ENCODE assay signal across 1 cellular context in the genomic region with DNA sequence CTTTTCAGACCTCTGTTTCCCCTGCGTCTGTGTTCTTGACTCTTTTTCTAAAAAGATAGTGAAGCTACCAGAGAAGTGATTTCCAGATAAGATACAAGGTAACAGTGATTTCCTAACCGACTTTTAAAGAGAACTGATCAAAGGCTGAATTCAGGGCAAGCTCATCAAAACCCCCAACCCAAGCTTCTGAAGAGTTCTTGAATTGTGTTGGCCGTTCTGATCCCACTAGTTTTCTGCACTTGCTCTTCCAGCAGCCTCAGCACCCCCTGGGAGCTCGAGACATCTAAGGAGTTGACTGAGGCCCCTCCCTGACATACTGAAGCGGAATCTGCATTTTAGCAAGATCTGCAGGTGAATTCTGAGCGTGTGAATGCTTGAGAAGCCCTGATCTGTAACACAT.
TF ChIP-seq lines count a peak whose summit lies in the region.

No MANE protein-coding gene starts in this region.

TF ChIP-seq in HepG2, 621 proteins besides CTCF, POLR2A, EP300 and RAD21:
- TF ChIP-seq SSRP1 (CRISPR knock-in tag; IDR thresholded peaks at IDR 0.05): no peak
- no peak for TF ChIP-seq SMC3 (IDR thresholded peaks at IDR 0.05; ENCODE audit: low read length)
- no peak for TF ChIP-seq ZNF749 (CRISPR knock-in tag; IDR thresholded peaks at IDR 0.05; ENCODE audit: borderline replicate concordance)
- no peak for TF ChIP-seq ZNF362 (CRISPR knock-in tag; IDR thresholded peaks at IDR 0.05; ENCODE audit: borderline replicate concordance)
- TF ChIP-seq CC2D1A (CRISPR knock-in tag; IDR thresholded peaks at IDR 0.05): no peak
- TF ChIP-seq ZFP36L2 (CRISPR knock-in tag; IDR thresholded peaks at IDR 0.05): no peak
